36 cellular contexts compared by ENCODE assay signal in genomic region chr18:24403076-24403475, GRCh38. TPM values are rescaled to one million over a fixed set of nuclear protein-coding genes. Genes with fewer than 3 reads are reported as not detected.
"Had no signal": no experiment of that assay in that cellular context is flagged by ENCODE, and none has a peak within 500 bp of the region (broad histone marks: within the 10 kb centered on the region; RNA-seq: fewer than 3 reads in every experiment).

No MANE protein-coding gene starts in this region.

- H3K36me3 ChIP-seq: MG63 had no signal

- H3K4me3 ChIP-seq: MG63 had no signal

- DNase-seq: Kasumi-1, MG63, MM.1S, MV-4-11, NCI-H1048, NCI-H1092, NCI-H1092 treated with DMSO at 0.1 percent for 48 hours, NCI-H1105, NCI-H1105 treated with DMSO at 0.1 percent for 48 hours, NCI-H1417, NCI-H1417 treated with DMSO at 0.1 percent for 48 hours, NCI-H1436, NCI-H1436 treated with DMSO at 0.1 percent for 48 hours, NCI-H146, NCI-H1694, NCI-H187, NCI-H187 treated with DMSO at 0.1 percent for 48 hours, NCI-H1930, NCI-H2029, NCI-H2029 treated with DMSO at 0.1 percent for 48 hours, NCI-H2081, NCI-H2081 treated with DMSO at 0.1 percent for 48 hours, NCI-H2107, NCI-H2171, NCI-H2171 treated with DMSO at 0.1 percent for 48 hours, NCI-H2227 treated with DMSO at 0.1 percent for 48 hours, NCI-H226, NCI-H345, NCI-H446, NCI-H446 treated with DMSO at 0.1 percent for 48 hours, NCI-H510A, NCI-H510A treated with DMSO at 0.1 percent for 48 hours, NCI-H524, NCI-H524 treated with DMSO at 0.1 percent for 48 hours had no signal

- H3K27me3 ChIP-seq: MG63 had no signal

- H3K9me3 ChIP-seq: MG63 had no signal

RNA-seq across cellular contexts. Expression of gene HRH4, which starts 57.4 kb away (rescaled TPM):
- total RNA-seq: LHCN-M2, M059J had no signal
